Comparison of ENCODE assay signal across 1 cellular context in the genomic region with DNA sequence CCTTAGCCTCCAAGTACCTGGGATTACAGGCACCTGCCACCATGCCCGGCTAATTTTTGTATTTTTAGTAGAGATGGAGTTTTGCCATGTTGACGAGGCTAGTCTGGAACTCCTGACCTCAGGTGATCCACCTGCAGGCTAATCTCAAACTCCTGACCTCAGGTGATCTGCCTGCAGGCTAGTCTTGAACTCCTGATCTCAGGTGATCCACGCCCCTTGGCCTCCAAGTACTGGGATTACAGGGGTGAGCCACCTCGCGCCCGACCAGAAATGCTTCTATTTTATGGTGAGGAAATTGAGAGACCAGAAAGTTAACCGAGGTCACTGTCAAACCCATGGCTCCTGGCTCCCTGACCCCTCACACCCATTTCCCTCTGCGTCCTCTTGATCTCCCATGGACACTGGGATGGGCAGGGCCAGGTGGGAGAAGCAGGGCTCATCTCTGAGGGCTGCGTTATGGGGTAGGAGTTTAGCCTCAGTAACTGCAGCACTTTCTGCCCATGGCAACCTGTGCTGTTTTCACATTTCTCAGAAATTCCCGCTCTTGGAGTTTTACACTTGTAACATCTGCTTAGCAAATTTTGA.
TF ChIP-seq lines count a peak whose summit lies in the region.

No MANE protein-coding gene starts in this region.

TF ChIP-seq in IMR-90, 13 proteins besides CTCF, POLR2A, EP300 and RAD21:
- TF ChIP-seq, protein P1, sequence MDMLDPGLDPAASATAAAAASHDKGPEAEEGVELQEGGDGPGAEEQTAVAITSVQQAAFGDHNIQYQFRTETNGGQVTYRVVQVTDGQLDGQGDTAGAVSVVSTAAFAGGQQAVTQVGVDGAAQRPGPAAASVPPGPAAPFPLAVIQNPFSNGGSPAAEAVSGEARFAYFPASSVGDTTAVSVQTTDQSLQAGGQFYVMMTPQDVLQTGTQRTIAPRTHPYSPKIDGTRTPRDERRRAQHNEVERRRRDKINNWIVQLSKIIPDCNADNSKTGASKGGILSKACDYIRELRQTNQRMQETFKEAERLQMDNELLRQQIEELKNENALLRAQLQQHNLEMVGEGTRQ (IDR thresholded peaks at IDR 0.05; ENCODE audit: low read depth, low read length), result no peak
- TF ChIP-seq BHLHE40 (IDR thresholded peaks at IDR 0.05; ENCODE audit: low read depth, low read length) (no peak), FOS (IDR thresholded peaks at IDR 0.05; ENCODE audit: low read depth, low read length) (no peak), SMC3 (IDR thresholded peaks at IDR 0.05; ENCODE audit: low read depth, low read length) (no peak), RFX5 (IDR thresholded peaks at IDR 0.05; ENCODE audit: low read depth, low read length) (no peak), MAFK (IDR thresholded peaks at IDR 0.05; ENCODE audit: low read depth, low read length) (no peak)
